34 cellular contexts compared by ENCODE assay signal in genomic region chr10:35231646-35232045, GRCh38.
"Had no signal": no experiment of that assay in that cellular context is flagged by ENCODE, and none has a peak within 500 bp of the region (broad histone marks: within the 10 kb centered on the region; RNA-seq: fewer than 3 reads in every experiment).

No MANE protein-coding gene starts in this region.

- H3K27me3 ChIP-seq: MG63 had no signal

- H3K4me3 ChIP-seq: MG63 had no signal

- H3K9me3 ChIP-seq: MG63 had no signal

- DNase-seq: Karpas-422, Kasumi-1, MG63, MM.1S, MV-4-11, NCI-H1048, NCI-H1092, NCI-H1092 treated with DMSO at 0.1 percent for 48 hours, NCI-H1105, NCI-H1105 treated with DMSO at 0.1 percent for 48 hours, NCI-H1417, NCI-H1417 treated with DMSO at 0.1 percent for 48 hours, NCI-H1436, NCI-H1436 treated with DMSO at 0.1 percent for 48 hours, NCI-H146, NCI-H1694, NCI-H1694 treated with DMSO at 0.1 percent for 48 hours, NCI-H187, NCI-H187 treated with DMSO at 0.1 percent for 48 hours, NCI-H1930, NCI-H2029, NCI-H2029 treated with DMSO at 0.1 percent for 48 hours, NCI-H2081, NCI-H2081 treated with DMSO at 0.1 percent for 48 hours, NCI-H2107, NCI-H2171, NCI-H2171 treated with DMSO at 0.1 percent for 48 hours, NCI-H2227 treated with DMSO at 0.1 percent for 48 hours, NCI-H226, NCI-H345, NCI-H446, NCI-H446 treated with DMSO at 0.1 percent for 48 hours, NCI-H510A, NCI-H510A treated with DMSO at 0.1 percent for 48 hours had no signal

- H3K36me3 ChIP-seq: MG63 had no signal
